14 cellular contexts compared by ENCODE assay signal in the genomic region with DNA sequence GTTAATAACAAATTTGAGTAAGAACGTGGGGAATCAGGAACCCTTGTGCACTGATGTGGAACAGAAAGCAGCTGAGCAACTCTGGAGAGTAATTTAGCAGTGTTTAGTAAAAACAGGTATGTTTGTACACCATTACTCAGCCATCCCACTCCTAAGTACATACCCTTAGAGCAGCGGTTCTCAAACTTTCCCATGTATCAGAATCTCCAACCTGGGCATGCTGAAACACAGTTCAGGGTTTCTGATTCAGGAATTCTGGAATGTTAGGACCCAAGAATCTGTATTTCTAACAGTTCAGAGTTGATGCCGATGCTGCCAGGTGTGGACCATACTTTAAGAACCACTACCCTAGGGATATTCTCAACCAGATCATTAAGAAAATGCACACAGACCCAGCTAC. TPM values are rescaled to one million over a fixed set of nuclear protein-coding genes. Genes with fewer than 3 reads are reported as not detected.
DNase-seq lines count a peak whose midpoint lies in the region; ATAC-seq, FAIRE-seq and TF ChIP-seq lines count a peak whose summit lies in the region.
"Had no signal": no experiment of that assay in that cellular context is flagged by ENCODE, and none has a peak within 500 bp of the region (broad histone marks: within the 10 kb centered on the region; RNA-seq: fewer than 3 reads in every experiment).

No MANE protein-coding gene starts in this region.

- intact Hi-C loops in CD8-positive, alpha-beta T cell (cut with DNase I, micrococcal nuclease) = no loop called here
- intact Hi-C loops in activated T-helper 1 cell treated with anti-CD3 and anti-CD28 coated beads, Interleukin-12 subunit alpha, Interleukin-12 subunit beta, Interleukin-2, Interleukin-4 antibody, amounts not matched to agents 30 ng/mL and 10 ng/mL and 1 ng/mL, durations not matched to agents 14 hours and 24 hours and 36 hours (cut with micrococcal nuclease) = no loop called here

- POLR2A ChIA-PET in CD8-positive, alpha-beta T cell (lab: Charles Lee) = no interaction called here

- peaks cover 34% of the 10 kb centered on the region for H3K4me1 ChIP-seq in CD8-positive, alpha-beta T cell (ENCODE audit: insufficient read depth, low read length)
- H3K4me1 ChIP-seq in HAP-1 = peaks cover 21% of the 10 kb centered on the region

- TF ChIP-seq POLR2A in GM12892 (IDR thresholded peaks at IDR 0.05; ENCODE audit: low read depth, low read length) = no peak

- DNase-seq in CD8-positive, alpha-beta T cell = no peak
- no peak for DNase-seq in activated T-helper 1 cell treated with anti-CD3 and anti-CD28 coated beads, Interleukin-12 subunit alpha, Interleukin-12 subunit beta, Interleukin-2, Interleukin-4 antibody, amounts not matched to agents 30 ng/mL and 10 ng/mL and 1 ng/mL, durations not matched to agents 14 hours and 24 hours and 36 hours (ENCODE audit: low spot score)
- DNase-seq in left kidney (ENCODE audit: low read depth, low spot score) (peak; percentile 35), GM13977 (ENCODE audit: low spot score) (no peak), GM12892 (ENCODE audit: insufficient read length) (no peak), HAP-1 (ENCODE audit: low spot score in 2 of 2) (no peak)
- no peak for DNase-seq in stimulated activated CD8-positive, alpha-beta memory T cell treated with anti-CD3 and anti-CD28 coated beads, Interleukin-4, amount 100 ng/mL, for 48 hours
- DNase-seq: activated naive CD8-positive, alpha-beta T cell treated with anti-CD3 and anti-CD28 coated beads, Interleukin-2, amount 10 ng/mL, durations not matched to agents 7 days and 5 days; AML-193; NCI-H1105 treated with DMSO at 0.1 percent for 48 hours; PC-9 had no signal

- H3K9me3 ChIP-seq in CD8-positive, alpha-beta T cell (ENCODE audit: low read length) = no peaks in the 10 kb centered on the region
- H3K9me3 ChIP-seq in HAP-1 = no peaks in the 10 kb centered on the region
- H3K9me3 ChIP-seq: thoracic aorta had no signal

- H3K36me3 ChIP-seq in CD8-positive, alpha-beta T cell (ENCODE audit: insufficient read depth, low read length) = no peaks in the 10 kb centered on the region
- no peaks in the 10 kb centered on the region for H3K36me3 ChIP-seq in HAP-1 (replicated peaks)
- H3K36me3 ChIP-seq: thoracic aorta had no signal

- in situ Hi-C loops in GM13977 (cut with MboI; ENCODE audit: low pct_unique_long_range_greater_than_20kb, low sequenced_read_pairs, unreplicated experiment) (no loop called here), HAP-1 (cut with MboI; ENCODE audit: low sequenced_read_pairs) (no loop called here)

- peaks cover 10% of the 10 kb centered on the region for H3K36me3 Mint-ChIP-seq in CD8-positive, alpha-beta T cell
- H3K36me3 Mint-ChIP-seq in activated T-helper 1 cell treated with anti-CD3 and anti-CD28 coated beads, Interleukin-12 subunit alpha, Interleukin-12 subunit beta, Interleukin-2, Interleukin-4 antibody, amounts not matched to agents 30 ng/mL and 10 ng/mL and 1 ng/mL, durations not matched to agents 14 hours and 24 hours and 36 hours (ENCODE audit: low read depth) = peaks cover 2% of the 10 kb centered on the region

- no peak for FAIRE-seq in GM12892 (lab: Jason Lieb, UNC)
- FAIRE-seq: frontal cortex had no signal

- H3K4me1 Mint-ChIP-seq in CD8-positive, alpha-beta T cell (ENCODE audit: low read depth) = peaks cover 62% of the 10 kb centered on the region
- H3K4me1 Mint-ChIP-seq in activated T-helper 1 cell treated with anti-CD3 and anti-CD28 coated beads, Interleukin-12 subunit alpha, Interleukin-12 subunit beta, Interleukin-2, Interleukin-4 antibody, amounts not matched to agents 30 ng/mL and 10 ng/mL and 1 ng/mL, durations not matched to agents 14 hours and 24 hours and 36 hours (ENCODE audit: low read depth) = peaks cover 48% of the 10 kb centered on the region

- H3K27ac Mint-ChIP-seq in CD8-positive, alpha-beta T cell = peak overlapping the region; percentile 89
- H3K27ac Mint-ChIP-seq in activated T-helper 1 cell treated with anti-CD3 and anti-CD28 coated beads, Interleukin-12 subunit alpha, Interleukin-12 subunit beta, Interleukin-2, Interleukin-4 antibody, amounts not matched to agents 30 ng/mL and 10 ng/mL and 1 ng/mL, durations not matched to agents 14 hours and 24 hours and 36 hours = no peak overlapping the region
- H3K27ac Mint-ChIP-seq: activated naive CD8-positive, alpha-beta T cell treated with anti-CD3 and anti-CD28 coated beads, Interleukin-2, amount 10 ng/mL, durations not matched to agents 7 days and 5 days had no signal

- no peaks in the 10 kb centered on the region for H3K27me3 Mint-ChIP-seq in CD8-positive, alpha-beta T cell (ENCODE audit: low read depth)
- peaks cover 2% of the 10 kb centered on the region for H3K27me3 Mint-ChIP-seq in activated T-helper 1 cell treated with anti-CD3 and anti-CD28 coated beads, Interleukin-12 subunit alpha, Interleukin-12 subunit beta, Interleukin-2, Interleukin-4 antibody, amounts not matched to agents 30 ng/mL and 10 ng/mL and 1 ng/mL, durations not matched to agents 14 hours and 24 hours and 36 hours (ENCODE audit: insufficient read depth)
- H3K27me3 Mint-ChIP-seq: activated naive CD8-positive, alpha-beta T cell treated with anti-CD3 and anti-CD28 coated beads, Interleukin-2, amount 10 ng/mL, durations not matched to agents 7 days and 5 days had no signal

- CTCF ChIA-PET in CD8-positive, alpha-beta T cell (lab: Charles Lee) = interaction anchor here (0.6 to 1.4 kb wide), 3 partner anchors 35 to 61 kb away, joined by 3 read pairs; no protein-coding TSS in a partner anchor

- no peak overlapping the region for H3K4me3 ChIP-seq in CD8-positive, alpha-beta T cell (ENCODE audit: low read depth, low read length)
- H3K4me3 ChIP-seq in HAP-1 = no peak overlapping the region
- H3K4me3 ChIP-seq: PC-9, thoracic aorta had no signal

- ATAC-seq in CD8-positive, alpha-beta T cell = no peak
- peak; percentile 31 for ATAC-seq in HG02610 (IDR thresholded peaks at IDR 0.05; ENCODE audit: unreplicated experiment)

- H3K9me3 Mint-ChIP-seq in CD8-positive, alpha-beta T cell = no peaks in the 10 kb centered on the region
- no peaks in the 10 kb centered on the region for H3K9me3 Mint-ChIP-seq in activated T-helper 1 cell treated with anti-CD3 and anti-CD28 coated beads, Interleukin-12 subunit alpha, Interleukin-12 subunit beta, Interleukin-2, Interleukin-4 antibody, amounts not matched to agents 30 ng/mL and 10 ng/mL and 1 ng/mL, durations not matched to agents 14 hours and 24 hours and 36 hours
- H3K9me3 Mint-ChIP-seq: activated naive CD8-positive, alpha-beta T cell treated with anti-CD3 and anti-CD28 coated beads, Interleukin-2, amount 10 ng/mL, durations not matched to agents 7 days and 5 days had no signal

- TF ChIP-seq CTCF in CD8-positive, alpha-beta T cell (IDR thresholded peaks at IDR 0.05) = no peak
- no peak for TF ChIP-seq CTCF in GM13977 (IDR thresholded peaks at IDR 0.05; ENCODE audit: extremely low read depth, insufficient read depth, missing control alignments)

- H3K27me3 ChIP-seq in CD8-positive, alpha-beta T cell (ENCODE audit: insufficient read depth, low read length) = no peaks in the 10 kb centered on the region
- no peaks in the 10 kb centered on the region for H3K27me3 ChIP-seq in HAP-1 (ENCODE audit: low read depth)

- no peak overlapping the region for H3K4me3 Mint-ChIP-seq in CD8-positive, alpha-beta T cell
- peak overlapping the region; percentile 13 for H3K4me3 Mint-ChIP-seq in activated T-helper 1 cell treated with anti-CD3 and anti-CD28 coated beads, Interleukin-12 subunit alpha, Interleukin-12 subunit beta, Interleukin-2, Interleukin-4 antibody, amounts not matched to agents 30 ng/mL and 10 ng/mL and 1 ng/mL, durations not matched to agents 14 hours and 24 hours and 36 hours
- H3K4me3 Mint-ChIP-seq: activated naive CD8-positive, alpha-beta T cell treated with anti-CD3 and anti-CD28 coated beads, Interleukin-2, amount 10 ng/mL, durations not matched to agents 7 days and 5 days had no signal

- peak overlapping the region; percentile 11 for H3K27ac ChIP-seq in CD8-positive, alpha-beta T cell (ENCODE audit: low read depth, low read length)
- H3K27ac ChIP-seq: PC-9, thoracic aorta had no signal

RNA-seq across cellular contexts. Expression of a gene that starts 5.1 kb away (rescaled TPM):
- 10 to 100 TPM; 17.0 to 19.9 TPM for total RNA-seq in CD8-positive, alpha-beta T cell
- total RNA-seq in activated T-helper 1 cell treated with anti-CD3 and anti-CD28 coated beads, Interleukin-12 subunit alpha, Interleukin-12 subunit beta, Interleukin-2, Interleukin-4 antibody, amounts not matched to agents 30 ng/mL and 10 ng/mL and 1 ng/mL, durations not matched to agents 14 hours and 24 hours and 36 hours = 18.2 and 18.6 TPM in 2 replicates
- polyA plus RNA-seq in GM12892 (2012; ENCODE audit: missing spikeins) = 16.2 TPM
